Comparison of ENCODE assay signal across 22 cellular contexts in the genomic region with DNA sequence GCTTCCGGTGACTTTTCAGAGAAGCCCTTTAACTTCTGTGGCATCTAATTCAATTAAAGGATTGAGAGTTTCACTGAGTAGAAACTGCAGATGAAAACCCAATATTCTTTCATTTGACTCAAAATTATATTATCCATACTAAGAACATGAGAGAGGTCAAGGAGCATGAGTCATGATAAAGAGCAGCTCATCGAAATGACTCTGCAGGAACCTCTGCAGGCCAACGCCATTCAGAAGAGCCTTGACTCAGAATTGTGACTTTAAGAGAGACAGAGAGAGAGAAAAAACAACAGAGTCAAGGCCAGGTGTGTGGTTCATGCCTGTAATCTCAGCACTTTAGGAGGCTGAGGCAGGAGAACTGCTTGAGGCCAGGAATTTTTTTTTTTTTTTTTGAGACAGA.
A peak's percentile ranks its signal among the peaks of the same experiment; 100 is the strongest.
DNase-seq lines count a peak whose midpoint lies in the region; ATAC-seq lines count a peak whose summit lies in the region.
"Had no signal": no experiment of that assay in that cellular context is flagged by ENCODE, and none has a peak within 500 bp of the region (broad histone marks: within the 10 kb centered on the region; RNA-seq: fewer than 3 reads in every experiment).

No MANE protein-coding gene starts in this region.

- peaks cover 6% of the 10 kb centered on the region for H3K4me1 Mint-ChIP-seq in activated T-cell treated with anti-CD3 and anti-CD28 coated beads, Interleukin-2, amount 50 U/mL, for 72 hours (ENCODE audit: low read depth)
- no peaks in the 10 kb centered on the region for H3K4me1 Mint-ChIP-seq in activated T-helper 17 cell treated with anti-CD3 and anti-CD28 coated beads, Interleukin-2, amount 50 U/mL, for 72 hours

- no peak overlapping the region for H3K27ac Mint-ChIP-seq in activated T-cell treated with anti-CD3 and anti-CD28 coated beads, Interleukin-2, amount 50 U/mL, for 72 hours
- no peak overlapping the region for H3K27ac Mint-ChIP-seq in activated T-helper 17 cell treated with anti-CD3 and anti-CD28 coated beads, Interleukin-2, amount 50 U/mL, for 72 hours

- peaks cover 1 to 2% of the 10 kb centered on the region in 2 donors for H3K9me3 Mint-ChIP-seq in activated T-cell treated with anti-CD3 and anti-CD28 coated beads, Interleukin-2, amount 50 U/mL, for 72 hours
- H3K9me3 Mint-ChIP-seq in activated T-helper 17 cell treated with anti-CD3 and anti-CD28 coated beads, Interleukin-2, amount 50 U/mL, for 72 hours, result no peaks in the 10 kb centered on the region

- no peaks in the 10 kb centered on the region for H3K9me3 ChIP-seq in MG63
- H3K9me3 ChIP-seq: A549, BE2C, Peyer's patch had no signal

- H3K36me3 ChIP-seq in MG63, result no peaks in the 10 kb centered on the region
- H3K36me3 ChIP-seq: BE2C, Peyer's patch had no signal

- peaks cover 32% of the 10 kb centered on the region for H3K27me3 Mint-ChIP-seq in activated T-cell treated with anti-CD3 and anti-CD28 coated beads, Interleukin-2, amount 50 U/mL, for 72 hours (ENCODE audit: low read depth)
- peaks cover 18% of the 10 kb centered on the region for H3K27me3 Mint-ChIP-seq in activated T-helper 17 cell treated with anti-CD3 and anti-CD28 coated beads, Interleukin-2, amount 50 U/mL, for 72 hours

- H3K4me3 ChIP-seq in MG63, result no peak overlapping the region
- H3K4me3 ChIP-seq: A549, Peyer's patch, SK-N-MC had no signal

- no peak overlapping the region for H3K4me3 Mint-ChIP-seq in activated T-cell treated with anti-CD3 and anti-CD28 coated beads, Interleukin-2, amount 50 U/mL, for 72 hours
- no peak overlapping the region for H3K4me3 Mint-ChIP-seq in activated T-helper 17 cell treated with anti-CD3 and anti-CD28 coated beads, Interleukin-2, amount 50 U/mL, for 72 hours

- H3K27me3 ChIP-seq in MG63, result no peaks in the 10 kb centered on the region
- H3K27me3 ChIP-seq: BE2C, Peyer's patch had no signal

- H3K36me3 Mint-ChIP-seq in activated T-cell treated with anti-CD3 and anti-CD28 coated beads, Interleukin-2, amount 50 U/mL, for 72 hours (ENCODE audit: insufficient read depth in 2 of 2), result peaks cover 0 to 1% of the 10 kb centered on the region in 2 donors
- H3K36me3 Mint-ChIP-seq in activated T-helper 17 cell treated with anti-CD3 and anti-CD28 coated beads, Interleukin-2, amount 50 U/mL, for 72 hours (ENCODE audit: low read depth), result no peaks in the 10 kb centered on the region

- peak; percentile 51 to 93 for ATAC-seq in activated T-cell treated with anti-CD3 and anti-CD28 coated beads, Interleukin-2, amount 50 U/mL, for 72 hours (replicated peaks in 1 of 2)
- peak; percentile 93 for ATAC-seq in activated T-helper 17 cell treated with anti-CD3 and anti-CD28 coated beads, Interleukin-2, amount 50 U/mL, for 72 hours (replicated peaks)
- no peak for ATAC-seq in GM19328 (IDR thresholded peaks at IDR 0.05; ENCODE audit: unreplicated experiment)
- ATAC-seq in GM21515 (IDR thresholded peaks at IDR 0.05; ENCODE audit: unreplicated experiment), result no peak
- ATAC-seq: A549 had no signal

- DNase-seq in activated T-cell treated with anti-CD3 and anti-CD28 coated beads, Interleukin-2, amount 50 U/mL, for 72 hours, result peak; percentile 1 to 4
- DNase-seq in activated T-cell treated with anti-CD3 and anti-CD28 coated beads, Interleukin-2, amount 50 U/mL, for 48 hours, result no peak
- peak; percentile 20 for DNase-seq in MG63
- no peak for DNase-seq in NCI-H774 (lab: John Stamatoyannopoulos, UW)
- DNase-seq: BE2C, DMS53, GOT3, HCEC 1CT, KG1, MV-4-11, NCI-H1105 treated with DMSO at 0.1 percent for 48 hours, NCI-H2029 treated with DMSO at 0.1 percent for 48 hours, NCI-H2171, NCI-H345, NCI-H524 treated with DMSO at 0.1 percent for 48 hours, Peyer's patch, Right ventricle myocardium superior had no signal

Comparison
In these comparisons a context has a peak if more than half of its experiments do, and no peak if none do; other contexts are left out.
1. DNase-seq: peak in activated T-cell treated with anti-CD3 and anti-CD28 coated beads, Interleukin-2, amount 50 U/mL, for 72 hours (2 of 2) and MG63 (single experiment); none in activated T-cell treated with anti-CD3 and anti-CD28 coated beads, Interleukin-2, amount 50 U/mL, for 48 hours (0 of 2) and NCI-H774 (single experiment).
2. ATAC-seq: peak in activated T-cell treated with anti-CD3 and anti-CD28 coated beads, Interleukin-2, amount 50 U/mL, for 72 hours (2 of 2) and activated T-helper 17 cell treated with anti-CD3 and anti-CD28 coated beads, Interleukin-2, amount 50 U/mL, for 72 hours (single experiment); none in GM19328 (single experiment) and GM21515 (single experiment).